In the genomic region with DNA sequence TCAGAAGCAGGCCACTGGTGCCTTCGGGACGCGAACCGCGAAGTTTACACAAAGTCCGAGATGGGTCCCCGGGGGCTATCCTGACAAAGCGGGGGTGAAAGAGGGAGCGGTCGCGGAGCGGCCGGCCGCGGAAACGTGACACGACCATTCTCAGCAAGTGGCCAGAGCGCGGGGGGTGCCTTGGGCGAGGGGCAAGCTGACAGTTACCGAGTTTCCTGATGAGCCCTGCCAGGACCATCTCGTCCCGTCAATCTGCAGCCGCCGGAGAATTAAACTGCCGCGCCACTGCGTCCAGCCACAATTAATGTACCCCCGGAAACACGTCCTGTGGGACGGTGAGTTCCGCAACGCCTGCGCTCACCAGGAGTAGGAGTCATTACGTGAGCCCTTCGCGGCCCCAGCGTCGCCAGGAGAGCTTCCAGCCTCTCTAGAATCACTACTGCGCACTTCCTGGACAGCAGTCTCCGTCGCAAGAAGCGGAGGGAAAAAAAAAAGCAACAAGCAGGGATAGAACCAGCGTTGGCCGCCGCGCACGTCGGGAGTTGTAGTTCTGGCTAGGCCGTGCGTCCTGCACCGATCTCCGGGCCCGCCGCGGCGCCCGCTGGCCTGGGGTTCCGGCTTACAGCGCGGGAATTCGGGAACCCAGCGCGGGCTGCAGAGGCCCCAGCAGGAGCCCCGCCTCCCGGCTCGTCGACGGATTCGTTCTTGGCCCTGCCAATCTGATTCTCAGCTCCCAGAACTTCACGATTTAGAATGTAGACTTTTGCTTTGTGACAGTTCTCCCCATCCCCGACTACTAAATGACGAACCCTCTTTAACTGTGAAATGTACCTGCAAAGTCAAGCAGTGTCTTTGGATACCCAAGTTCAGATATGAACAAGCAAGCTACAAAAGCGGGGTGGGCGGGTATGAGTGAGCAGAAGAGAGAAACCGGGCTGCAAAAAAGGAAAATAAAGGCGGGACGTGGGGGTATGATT, we compare ENCODE assay signal across 1 cellular context.
TF ChIP-seq lines count a peak whose summit lies in the region.

A gene with protein sequence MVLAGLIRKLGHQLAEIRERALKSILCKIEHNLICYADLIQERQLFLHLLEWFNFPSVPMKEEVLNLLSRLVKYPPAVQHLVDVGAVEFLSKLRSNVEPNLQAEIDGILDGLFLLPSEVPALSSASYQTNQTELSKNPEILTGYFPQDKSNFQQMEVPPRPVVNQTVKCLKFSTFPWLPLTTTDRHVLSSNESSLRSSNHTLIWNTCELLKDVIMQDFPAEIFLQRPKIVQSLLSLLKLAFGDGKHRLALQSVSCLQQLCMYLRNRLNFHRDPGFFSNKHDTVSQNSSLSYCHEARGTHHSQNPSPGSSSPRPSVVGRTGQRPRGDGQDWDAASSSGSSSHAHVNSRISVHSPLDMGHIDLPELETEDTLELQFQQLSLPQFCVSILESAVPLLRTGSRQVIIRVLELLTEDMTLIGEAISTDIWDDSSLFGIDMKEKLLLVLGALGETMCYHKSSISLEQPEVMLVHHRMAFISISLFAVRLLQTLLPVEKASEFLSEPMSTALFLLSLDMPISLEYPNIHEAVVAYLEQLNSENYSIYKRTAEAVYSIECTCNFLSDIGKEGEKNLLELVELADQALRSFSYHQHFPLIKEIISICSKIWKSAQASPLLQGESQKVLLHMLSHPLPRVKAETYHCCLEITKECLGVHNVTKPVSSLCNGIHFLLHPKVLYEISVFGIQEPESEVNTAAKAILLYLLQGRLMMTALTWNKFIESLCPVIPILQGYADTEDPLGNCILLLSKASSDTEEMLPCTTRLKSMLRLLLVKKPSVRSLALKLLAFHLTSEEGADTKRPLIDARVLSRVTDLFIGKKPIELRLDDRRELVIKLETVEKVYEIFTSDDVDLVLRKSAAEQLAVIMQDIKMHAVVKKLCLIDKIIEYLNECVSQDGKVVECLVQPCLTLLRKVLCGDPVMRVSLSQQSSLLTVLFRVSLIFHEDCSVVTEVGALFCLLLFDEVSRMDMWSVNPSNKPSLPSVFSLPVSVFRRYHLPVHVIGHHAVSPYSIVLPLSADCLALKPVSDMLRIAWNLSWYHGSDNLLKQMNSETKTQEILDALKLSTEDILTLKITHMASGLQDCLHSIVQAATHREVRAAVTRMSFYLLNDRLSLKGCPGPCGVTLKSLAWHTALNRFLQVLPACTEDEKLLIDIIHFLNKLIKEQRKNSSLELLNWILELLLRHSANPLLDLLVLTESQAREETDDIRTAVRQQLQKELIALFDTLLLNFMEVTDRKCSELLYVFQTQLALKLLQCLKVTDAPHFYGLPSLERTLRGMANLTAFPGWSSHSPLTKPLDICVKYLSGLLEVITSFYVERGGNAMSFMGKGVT (N-terminal part only) (minus strand): TSS at position 267 of the 977 bp plus-strand sequence. CDS start 29 bp downstream, at position 238.

TF ChIP-seq in WTC11, 78 proteins besides CTCF, POLR2A, EP300 and RAD21 (continued from another document and continues in another):
- TF ChIP-seq KAT7 (CRISPR knock-in tag; IDR thresholded peaks at IDR 0.05; ENCODE audit: borderline replicate concordance), result peak; percentile 83; the same call in 1 of the 2 replicates
- no peak for TF ChIP-seq ESRRA (CRISPR knock-in tag; IDR thresholded peaks at IDR 0.05; ENCODE audit: borderline replicate concordance)
- TF ChIP-seq CREM (CRISPR knock-in tag; IDR thresholded peaks at IDR 0.05), result 0 out of 2 replicates have a peak, but pooled peaks have one; percentile 34
- peak; percentile 34; the same call in 1 of the 2 replicates for TF ChIP-seq ZBTB21 (CRISPR knock-in tag; IDR thresholded peaks at IDR 0.05; ENCODE audit: borderline replicate concordance)
- TF ChIP-seq ZNF396 (CRISPR knock-in tag; IDR thresholded peaks at IDR 0.05; ENCODE audit: borderline replicate concordance), result no peak
- TF ChIP-seq, protein P1, sequence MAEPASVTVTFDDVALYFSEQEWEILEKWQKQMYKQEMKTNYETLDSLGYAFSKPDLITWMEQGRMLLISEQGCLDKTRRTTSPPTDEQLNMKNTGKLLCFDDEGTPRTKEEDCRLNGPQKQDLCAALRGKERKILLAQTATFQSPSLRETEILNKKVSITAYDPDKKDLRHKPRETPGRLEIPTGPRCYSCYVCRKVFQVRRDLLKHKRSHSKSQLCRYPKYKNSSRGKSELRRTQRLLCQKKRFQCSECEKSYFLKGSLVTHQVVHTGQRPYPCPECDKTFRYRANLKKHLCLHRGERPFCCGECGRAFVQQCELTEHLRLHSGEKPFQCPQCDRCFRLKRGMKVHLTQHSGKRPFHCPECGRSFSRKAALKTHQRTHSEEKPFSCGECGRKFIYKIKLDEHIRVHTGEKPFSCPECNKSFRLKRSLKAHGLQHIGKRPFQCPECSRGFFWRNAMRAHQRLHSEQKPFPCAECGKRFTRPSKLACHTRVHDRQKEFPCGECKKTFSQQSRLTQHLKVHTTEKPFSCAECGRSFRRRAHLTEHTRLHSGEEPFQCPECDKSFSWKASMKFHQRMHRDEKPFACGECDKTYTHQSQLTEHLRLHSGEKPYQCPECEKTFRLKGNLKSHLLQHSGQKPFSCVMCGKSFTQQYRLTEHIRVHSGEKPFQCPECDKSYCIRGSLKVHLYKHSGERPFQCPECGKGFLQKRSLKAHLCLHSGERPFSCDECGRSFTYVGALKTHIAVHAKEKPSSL (CRISPR knock-in tag; conservative IDR thresholded peaks at IDR 0.05), result no peak
- TF ChIP-seq ZNF232 (CRISPR knock-in tag; IDR thresholded peaks at IDR 0.05), result peak; percentile 16; the same call in 1 of the 2 replicates
- peak; percentile 58; the same call in 1 of the 2 replicates for TF ChIP-seq NFYB (CRISPR knock-in tag; conservative IDR thresholded peaks at IDR 0.05; ENCODE audit: low read depth)
- TF ChIP-seq, protein P2, sequence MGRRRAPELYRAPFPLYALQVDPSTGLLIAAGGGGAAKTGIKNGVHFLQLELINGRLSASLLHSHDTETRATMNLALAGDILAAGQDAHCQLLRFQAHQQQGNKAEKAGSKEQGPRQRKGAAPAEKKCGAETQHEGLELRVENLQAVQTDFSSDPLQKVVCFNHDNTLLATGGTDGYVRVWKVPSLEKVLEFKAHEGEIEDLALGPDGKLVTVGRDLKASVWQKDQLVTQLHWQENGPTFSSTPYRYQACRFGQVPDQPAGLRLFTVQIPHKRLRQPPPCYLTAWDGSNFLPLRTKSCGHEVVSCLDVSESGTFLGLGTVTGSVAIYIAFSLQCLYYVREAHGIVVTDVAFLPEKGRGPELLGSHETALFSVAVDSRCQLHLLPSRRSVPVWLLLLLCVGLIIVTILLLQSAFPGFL (CRISPR knock-in tag; IDR thresholded peaks at IDR 0.05; ENCODE audit: borderline replicate concordance), result no peak
- no peak for TF ChIP-seq ZNF121 (CRISPR knock-in tag; IDR thresholded peaks at IDR 0.05)
- TF ChIP-seq, protein P3, sequence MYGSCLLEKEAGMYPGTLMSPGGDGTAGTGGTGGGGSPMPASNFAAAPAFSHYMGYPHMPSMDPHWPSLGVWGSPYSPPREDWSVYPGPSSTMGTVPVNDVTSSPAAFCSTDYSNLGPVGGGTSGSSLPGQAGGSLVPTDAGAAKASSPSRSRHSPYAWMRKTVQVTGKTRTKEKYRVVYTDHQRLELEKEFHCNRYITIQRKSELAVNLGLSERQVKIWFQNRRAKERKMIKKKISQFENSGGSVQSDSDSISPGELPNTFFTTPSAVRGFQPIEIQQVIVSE (CRISPR knock-in tag; IDR thresholded peaks at IDR 0.05; ENCODE audit: borderline replicate concordance), result no peak
- TF ChIP-seq, protein P4, sequence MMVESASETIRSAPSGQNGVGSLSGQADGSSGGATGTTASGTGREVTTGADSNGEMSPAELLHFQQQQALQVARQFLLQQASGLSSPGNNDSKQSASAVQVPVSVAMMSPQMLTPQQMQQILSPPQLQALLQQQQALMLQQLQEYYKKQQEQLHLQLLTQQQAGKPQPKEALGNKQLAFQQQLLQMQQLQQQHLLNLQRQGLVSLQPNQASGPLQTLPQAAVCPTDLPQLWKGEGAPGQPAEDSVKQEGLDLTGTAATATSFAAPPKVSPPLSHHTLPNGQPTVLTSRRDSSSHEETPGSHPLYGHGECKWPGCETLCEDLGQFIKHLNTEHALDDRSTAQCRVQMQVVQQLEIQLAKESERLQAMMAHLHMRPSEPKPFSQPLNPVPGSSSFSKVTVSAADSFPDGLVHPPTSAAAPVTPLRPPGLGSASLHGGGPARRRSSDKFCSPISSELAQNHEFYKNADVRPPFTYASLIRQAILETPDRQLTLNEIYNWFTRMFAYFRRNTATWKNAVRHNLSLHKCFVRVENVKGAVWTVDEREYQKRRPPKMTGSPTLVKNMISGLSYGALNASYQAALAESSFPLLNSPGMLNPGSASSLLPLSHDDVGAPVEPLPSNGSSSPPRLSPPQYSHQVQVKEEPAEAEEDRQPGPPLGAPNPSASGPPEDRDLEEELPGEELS (CRISPR knock-in tag; IDR thresholded peaks at IDR 0.05), result no peak
- TF ChIP-seq SP1 (CRISPR knock-in tag; conservative IDR thresholded peaks at IDR 0.05), result peak; percentile 63
- no peak for TF ChIP-seq FOXJ3 (CRISPR knock-in tag; IDR thresholded peaks at IDR 0.05; ENCODE audit: borderline replicate concordance)
- TF ChIP-seq, protein P5, sequence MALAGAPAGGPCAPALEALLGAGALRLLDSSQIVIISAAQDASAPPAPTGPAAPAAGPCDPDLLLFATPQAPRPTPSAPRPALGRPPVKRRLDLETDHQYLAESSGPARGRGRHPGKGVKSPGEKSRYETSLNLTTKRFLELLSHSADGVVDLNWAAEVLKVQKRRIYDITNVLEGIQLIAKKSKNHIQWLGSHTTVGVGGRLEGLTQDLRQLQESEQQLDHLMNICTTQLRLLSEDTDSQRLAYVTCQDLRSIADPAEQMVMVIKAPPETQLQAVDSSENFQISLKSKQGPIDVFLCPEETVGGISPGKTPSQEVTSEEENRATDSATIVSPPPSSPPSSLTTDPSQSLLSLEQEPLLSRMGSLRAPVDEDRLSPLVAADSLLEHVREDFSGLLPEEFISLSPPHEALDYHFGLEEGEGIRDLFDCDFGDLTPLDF (CRISPR knock-in tag; IDR thresholded peaks at IDR 0.05), result 0 out of 2 replicates have a peak, but pooled peaks have one; percentile 36
- no peak for TF ChIP-seq CREB1 (CRISPR knock-in tag; IDR thresholded peaks at IDR 0.05)
- TF ChIP-seq IRF2 (CRISPR knock-in tag; IDR thresholded peaks at IDR 0.05; ENCODE audit: borderline replicate concordance, low read depth), result no peak
- no peak for TF ChIP-seq ZNF219 (CRISPR knock-in tag; IDR thresholded peaks at IDR 0.05; ENCODE audit: borderline replicate concordance)
- TF ChIP-seq, protein P6, sequence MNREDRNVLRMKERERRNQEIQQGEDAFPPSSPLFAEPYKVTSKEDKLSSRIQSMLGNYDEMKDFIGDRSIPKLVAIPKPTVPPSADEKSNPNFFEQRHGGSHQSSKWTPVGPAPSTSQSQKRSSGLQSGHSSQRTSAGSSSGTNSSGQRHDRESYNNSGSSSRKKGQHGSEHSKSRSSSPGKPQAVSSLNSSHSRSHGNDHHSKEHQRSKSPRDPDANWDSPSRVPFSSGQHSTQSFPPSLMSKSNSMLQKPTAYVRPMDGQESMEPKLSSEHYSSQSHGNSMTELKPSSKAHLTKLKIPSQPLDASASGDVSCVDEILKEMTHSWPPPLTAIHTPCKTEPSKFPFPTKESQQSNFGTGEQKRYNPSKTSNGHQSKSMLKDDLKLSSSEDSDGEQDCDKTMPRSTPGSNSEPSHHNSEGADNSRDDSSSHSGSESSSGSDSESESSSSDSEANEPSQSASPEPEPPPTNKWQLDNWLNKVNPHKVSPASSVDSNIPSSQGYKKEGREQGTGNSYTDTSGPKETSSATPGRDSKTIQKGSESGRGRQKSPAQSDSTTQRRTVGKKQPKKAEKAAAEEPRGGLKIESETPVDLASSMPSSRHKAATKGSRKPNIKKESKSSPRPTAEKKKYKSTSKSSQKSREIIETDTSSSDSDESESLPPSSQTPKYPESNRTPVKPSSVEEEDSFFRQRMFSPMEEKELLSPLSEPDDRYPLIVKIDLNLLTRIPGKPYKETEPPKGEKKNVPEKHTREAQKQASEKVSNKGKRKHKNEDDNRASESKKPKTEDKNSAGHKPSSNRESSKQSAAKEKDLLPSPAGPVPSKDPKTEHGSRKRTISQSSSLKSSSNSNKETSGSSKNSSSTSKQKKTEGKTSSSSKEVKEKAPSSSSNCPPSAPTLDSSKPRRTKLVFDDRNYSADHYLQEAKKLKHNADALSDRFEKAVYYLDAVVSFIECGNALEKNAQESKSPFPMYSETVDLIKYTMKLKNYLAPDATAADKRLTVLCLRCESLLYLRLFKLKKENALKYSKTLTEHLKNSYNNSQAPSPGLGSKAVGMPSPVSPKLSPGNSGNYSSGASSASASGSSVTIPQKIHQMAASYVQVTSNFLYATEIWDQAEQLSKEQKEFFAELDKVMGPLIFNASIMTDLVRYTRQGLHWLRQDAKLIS (CRISPR knock-in tag; IDR thresholded peaks at IDR 0.05; ENCODE audit: borderline replicate concordance), result no peak
- TF ChIP-seq JUN (CRISPR knock-in tag; IDR thresholded peaks at IDR 0.05), result 0 out of 2 replicates have a peak, but pooled peaks have one; percentile 38
- TF ChIP-seq ZNF317 (CRISPR knock-in tag; IDR thresholded peaks at IDR 0.05; ENCODE audit: borderline replicate concordance, low read depth), result no peak
- TF ChIP-seq, protein P7, sequence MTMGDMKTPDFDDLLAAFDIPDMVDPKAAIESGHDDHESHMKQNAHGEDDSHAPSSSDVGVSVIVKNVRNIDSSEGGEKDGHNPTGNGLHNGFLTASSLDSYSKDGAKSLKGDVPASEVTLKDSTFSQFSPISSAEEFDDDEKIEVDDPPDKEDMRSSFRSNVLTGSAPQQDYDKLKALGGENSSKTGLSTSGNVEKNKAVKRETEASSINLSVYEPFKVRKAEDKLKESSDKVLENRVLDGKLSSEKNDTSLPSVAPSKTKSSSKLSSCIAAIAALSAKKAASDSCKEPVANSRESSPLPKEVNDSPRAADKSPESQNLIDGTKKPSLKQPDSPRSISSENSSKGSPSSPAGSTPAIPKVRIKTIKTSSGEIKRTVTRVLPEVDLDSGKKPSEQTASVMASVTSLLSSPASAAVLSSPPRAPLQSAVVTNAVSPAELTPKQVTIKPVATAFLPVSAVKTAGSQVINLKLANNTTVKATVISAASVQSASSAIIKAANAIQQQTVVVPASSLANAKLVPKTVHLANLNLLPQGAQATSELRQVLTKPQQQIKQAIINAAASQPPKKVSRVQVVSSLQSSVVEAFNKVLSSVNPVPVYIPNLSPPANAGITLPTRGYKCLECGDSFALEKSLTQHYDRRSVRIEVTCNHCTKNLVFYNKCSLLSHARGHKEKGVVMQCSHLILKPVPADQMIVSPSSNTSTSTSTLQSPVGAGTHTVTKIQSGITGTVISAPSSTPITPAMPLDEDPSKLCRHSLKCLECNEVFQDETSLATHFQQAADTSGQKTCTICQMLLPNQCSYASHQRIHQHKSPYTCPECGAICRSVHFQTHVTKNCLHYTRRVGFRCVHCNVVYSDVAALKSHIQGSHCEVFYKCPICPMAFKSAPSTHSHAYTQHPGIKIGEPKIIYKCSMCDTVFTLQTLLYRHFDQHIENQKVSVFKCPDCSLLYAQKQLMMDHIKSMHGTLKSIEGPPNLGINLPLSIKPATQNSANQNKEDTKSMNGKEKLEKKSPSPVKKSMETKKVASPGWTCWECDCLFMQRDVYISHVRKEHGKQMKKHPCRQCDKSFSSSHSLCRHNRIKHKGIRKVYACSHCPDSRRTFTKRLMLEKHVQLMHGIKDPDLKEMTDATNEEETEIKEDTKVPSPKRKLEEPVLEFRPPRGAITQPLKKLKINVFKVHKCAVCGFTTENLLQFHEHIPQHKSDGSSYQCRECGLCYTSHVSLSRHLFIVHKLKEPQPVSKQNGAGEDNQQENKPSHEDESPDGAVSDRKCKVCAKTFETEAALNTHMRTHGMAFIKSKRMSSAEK (CRISPR knock-in tag; IDR thresholded peaks at IDR 0.05; ENCODE audit: borderline replicate concordance), result no peak
